24 cellular contexts compared by ENCODE assay signal in the genomic region with DNA sequence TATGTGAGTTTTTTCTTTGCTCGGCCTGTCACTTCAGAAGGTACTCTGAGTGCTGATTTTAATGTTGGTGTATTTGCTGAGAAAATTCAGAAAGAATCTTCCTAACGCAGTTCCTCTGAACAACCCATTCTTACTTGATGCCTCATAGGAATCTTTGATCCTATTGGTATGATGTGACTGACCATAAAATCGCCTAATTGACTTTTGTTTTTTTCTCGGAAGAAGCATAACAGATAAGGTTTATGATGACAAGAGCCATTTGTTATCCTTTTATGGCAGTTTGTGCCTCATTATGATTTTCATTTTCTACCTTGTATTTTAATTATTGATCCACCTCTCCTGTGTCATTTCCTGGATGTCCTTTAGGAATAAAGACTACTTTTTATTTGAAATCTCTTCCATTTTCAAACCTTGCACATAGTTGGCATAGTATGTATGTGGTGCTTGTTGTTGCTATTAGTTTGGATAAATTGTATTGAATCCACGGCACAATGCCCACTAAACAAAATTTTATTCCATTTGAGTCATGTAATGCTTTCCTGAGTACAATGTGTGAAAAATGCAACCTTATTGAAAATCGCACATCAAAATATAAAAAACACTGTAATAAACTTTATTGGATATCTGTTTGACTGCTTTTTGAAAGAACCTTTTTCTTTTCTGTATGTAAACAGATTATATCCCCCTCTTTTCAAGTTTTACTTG. TPM values are rescaled to one million over a fixed set of nuclear protein-coding genes. Genes with fewer than 3 reads are reported as not detected.
DNase-seq lines count a peak whose midpoint lies in the region; ATAC-seq and TF ChIP-seq lines count a peak whose summit lies in the region.
"Had no signal": no experiment of that assay in that cellular context is flagged by ENCODE, and none has a peak within 500 bp of the region (broad histone marks: within the 10 kb centered on the region; RNA-seq: fewer than 3 reads in every experiment).

No MANE protein-coding gene starts in this region.

- H3K4me3 ChIP-seq in hepatocyte (no peak overlapping the region), sigmoid colon (no peak overlapping the region)
- H3K4me3 ChIP-seq: GM23248, HAP-1, SJCRH30 had no signal

- H3K4me3 Mint-ChIP-seq in CD4-positive, alpha-beta T cell = no peak overlapping the region
- H3K4me3 Mint-ChIP-seq: CD8-positive, alpha-beta memory T cell had no signal

- no peaks in the 10 kb centered on the region for H3K9me2 ChIP-seq in hepatocyte (replicated peaks; ENCODE audit: insufficient read depth)

- TF ChIP-seq CTCF in hepatocyte (IDR thresholded peaks at IDR 0.05; ENCODE audit: poor library complexity) (no peak), sigmoid colon (IDR thresholded peaks at IDR 0.05) (no peak)
- no peak for TF ChIP-seq CTCF in CD4-positive, alpha-beta T cell (IDR thresholded peaks at IDR 0.05)

- POLR2A ChIA-PET in CD4-positive, alpha-beta T cell (lab: Charles Lee) = no interaction called here

- no peaks in the 10 kb centered on the region for H3K36me3 Mint-ChIP-seq in CD4-positive, alpha-beta T cell (ENCODE audit: low read depth)
- H3K36me3 Mint-ChIP-seq: CD8-positive, alpha-beta memory T cell had no signal

- CTCF ChIA-PET in CD4-positive, alpha-beta T cell (lab: Charles Lee) = no interaction called here

- no peaks in the 10 kb centered on the region for H3K9me3 ChIP-seq in hepatocyte (ENCODE audit: low read depth)
- no peaks in the 10 kb centered on the region for H3K9me3 ChIP-seq in sigmoid colon
- no peaks in the 10 kb centered on the region for H3K9me3 ChIP-seq in CD4-positive, alpha-beta T cell (ENCODE audit: control insufficient read depth, low read length)
- H3K9me3 ChIP-seq: HAP-1, SJCRH30 had no signal

- H3K9me3 Mint-ChIP-seq in CD4-positive, alpha-beta T cell = no peaks in the 10 kb centered on the region
- H3K9me3 Mint-ChIP-seq: CD8-positive, alpha-beta memory T cell had no signal

- no peak overlapping the region for H2AFZ ChIP-seq in hepatocyte
- H2AFZ ChIP-seq: GM23248 had no signal

- peaks cover 52% of the 10 kb centered on the region for H3K4me1 ChIP-seq in hepatocyte (ENCODE audit: insufficient read depth)
- peaks cover 0 to 96% (median 62%) of the 10 kb centered on the region in 4 donors for H3K4me1 ChIP-seq in sigmoid colon

- no peak for TF ChIP-seq POLR2A in sigmoid colon (IDR thresholded peaks at IDR 0.05)

- no peak for TF ChIP-seq EP300 in sigmoid colon (IDR thresholded peaks at IDR 0.05)

- H3K27ac ChIP-seq in hepatocyte (peak overlapping the region; percentile 47), sigmoid colon (peak overlapping the region in 3 of 4 donors; percentile 20 to 76 (median 42))
- H3K27ac ChIP-seq in CD4-positive, alpha-beta T cell (ENCODE audit: low read depth, low read length) = no peak overlapping the region
- H3K27ac ChIP-seq: GM23248, SJCRH30 had no signal

- H3K79me2 ChIP-seq in hepatocyte = peaks cover 95% of the 10 kb centered on the region

- no peaks in the 10 kb centered on the region for H3K4me1 Mint-ChIP-seq in CD4-positive, alpha-beta T cell (ENCODE audit: low read depth)

- no peaks in the 10 kb centered on the region for H3K36me3 ChIP-seq in hepatocyte (replicated peaks; ENCODE audit: insufficient read depth, low read depth)
- H3K36me3 ChIP-seq in sigmoid colon = no peaks in the 10 kb centered on the region
- H3K36me3 ChIP-seq: HAP-1, SJCRH30 had no signal

- peak overlapping the region; percentile 18 for H3K4me2 ChIP-seq in hepatocyte

- H3K27me3 Mint-ChIP-seq in CD4-positive, alpha-beta T cell = no peaks in the 10 kb centered on the region

- no peak overlapping the region for H3K27ac Mint-ChIP-seq in CD4-positive, alpha-beta T cell
- H3K27ac Mint-ChIP-seq: CD8-positive, alpha-beta memory T cell had no signal

- DNase-seq in EH (ENCODE audit: low read depth) (peak; percentile 31), LoVo (ENCODE audit: low spot score) (peak; percentile 33), hepatocyte (ENCODE audit: low spot score) (no peak), sigmoid colon (no peak), AG08396 (ENCODE audit: low spot score) (no peak)
- no peak for DNase-seq in activated effector memory CD4-positive, alpha-beta T cell treated with Interleukin-2 at 50 U/mL for 16 hours
- no peak for DNase-seq in CD4-positive, alpha-beta T cell
- DNase-seq: 8988T; AML-193; C1 segment of cervical spinal cord; CD8-positive, alpha-beta memory T cell; GM23248; Kasumi-1; MM.1S; NCI-H1092; NCI-H1436; NCI-H187 treated with DMSO at 0.1 percent for 48 hours; NCI-H2107; NCI-H446 treated with DMSO at 0.1 percent for 48 hours; NCI-H526 treated with DMSO at 0.1 percent for 48 hours; OCI-M1; SJCRH30 had no signal

- intact Hi-C loops in sigmoid colon (cut with DNase I) = no loop called here
- intact Hi-C loops in CD4-positive, alpha-beta T cell (cut with DNase I, micrococcal nuclease) = no loop called here

- H3K27me3 ChIP-seq in hepatocyte (no peaks in the 10 kb centered on the region), sigmoid colon (no peaks in the 10 kb centered on the region)
- no peaks in the 10 kb centered on the region for H3K27me3 ChIP-seq in CD4-positive, alpha-beta T cell (ENCODE audit: control insufficient read depth, insufficient read depth, low read length)
- H3K27me3 ChIP-seq: SJCRH30 had no signal

- H4K20me1 ChIP-seq in hepatocyte (ENCODE audit: insufficient read depth, poor library complexity, severe bottlenecking) = peaks cover under 1% of the 10 kb centered on the region

- WGBS in hepatocyte (ENCODE audit: low lambda C conversion rate, missing lambda C conversion rate) = 56% methylated on average over 6 of the region's 6 CpGs
- 40 to 78% methylated on average over 6 of the region's 6 CpGs for WGBS in sigmoid colon, 2 donors

- no peak for ATAC-seq in CD4-positive, alpha-beta T cell (ENCODE audit: poor library complexity)
- no peak for ATAC-seq in HG03025 (IDR thresholded peaks at IDR 0.05; ENCODE audit: low FRiP score, unreplicated experiment)

RNA-seq across cellular contexts. Expression of gene LRRC1, which starts 37.3 kb away (rescaled TPM):
- total RNA-seq in hepatocyte (45.7 and 54.3 TPM in 2 replicates), sigmoid colon (10 to 100 TPM; 20.8 to 32.4 (median 24.4) TPM)
- polyA plus RNA-seq in hepatocyte (61.4 and 70.6 TPM in 2 replicates), sigmoid colon (10 to 100 TPM; 29.9 to 50.4 (median 43.2) TPM)
- total RNA-seq in CD4-positive, alpha-beta T cell = 1 to 10 TPM in 1 of 2 experiments, under 1 TPM in 1; 0.78 to 1.1 TPM

Comparison
In these comparisons a context has a peak if more than half of its experiments do, and no peak if none do; other contexts are left out.
1. DNase-seq: peak in EH (single experiment) and LoVo (single experiment); none in hepatocyte (single experiment), sigmoid colon (single experiment), activated effector memory CD4-positive, alpha-beta T cell treated with Interleukin-2 at 50 U/mL for 16 hours (single experiment), AG08396 (single experiment) and CD4-positive, alpha-beta T cell (0 of 10).
2. RNA of gene LRRC1, which starts 37.3 kb away (total RNA-seq): 45.7 to 54.3 TPM in hepatocyte and 20.8 to 32.4 TPM in sigmoid colon; 0.78 to 1.1 TPM in CD4-positive, alpha-beta T cell; every median in the first group is over 10 times any median in the second.